1 cellular context compared by ENCODE assay signal in the genomic region with DNA sequence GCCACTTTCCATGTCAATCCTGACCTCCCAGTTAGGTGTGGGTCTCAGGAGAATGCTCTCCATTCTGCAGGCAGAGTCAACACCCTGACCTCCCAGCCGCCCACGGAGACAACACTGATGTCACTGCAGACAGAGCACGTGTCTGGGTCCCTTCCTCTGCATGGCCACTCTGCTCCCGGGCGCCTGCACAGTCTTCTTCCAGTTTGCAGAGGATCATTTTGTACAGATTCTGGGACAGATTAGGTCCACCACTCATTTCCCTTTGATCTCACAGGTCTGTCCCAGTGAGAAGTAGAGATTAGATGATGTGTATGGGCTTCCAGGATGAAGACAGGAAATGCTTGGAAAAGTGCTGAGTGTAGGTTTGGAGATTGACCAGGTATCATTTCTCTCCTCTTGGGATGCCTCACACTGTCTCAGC.
TF ChIP-seq lines count a peak whose summit lies in the region.

No MANE protein-coding gene starts in this region.

TF ChIP-seq in HepG2, 621 proteins besides CTCF, POLR2A, EP300 and RAD21 (continued from another document and continues in another):
- TF ChIP-seq ZNF549 (CRISPR knock-in tag; IDR thresholded peaks at IDR 0.05) (no peak), ZNF660 (CRISPR knock-in tag; IDR thresholded peaks at IDR 0.05; ENCODE audit: borderline replicate concordance, low read depth) (no peak), ATRX (CRISPR knock-in tag; IDR thresholded peaks at IDR 0.05; ENCODE audit: borderline replicate concordance) (no peak), ARNTL (CRISPR knock-in tag; IDR thresholded peaks at IDR 0.05) (peak; percentile 81; the same call in 1 of the 2 replicates), ZNF691 (CRISPR knock-in tag; IDR thresholded peaks at IDR 0.05; ENCODE audit: borderline replicate concordance, low read depth) (no peak; the same call in 1 of the 2 replicates), ZNF33A (CRISPR knock-in tag; IDR thresholded peaks at IDR 0.05; ENCODE audit: borderline replicate concordance) (no peak), DRAP1 (CRISPR knock-in tag; IDR thresholded peaks at IDR 0.05) (peak; percentile 46; the same call in 1 of the 2 replicates), SKI (IDR thresholded peaks at IDR 0.05; ENCODE audit: partially characterized antibody) (peak; percentile 64), ZNF143 (CRISPR knock-in tag; IDR thresholded peaks at IDR 0.05) (0 out of 2 replicates have a peak, but pooled peaks have one; percentile 26), ZNF567 (CRISPR knock-in tag; IDR thresholded peaks at IDR 0.05; ENCODE audit: borderline replicate concordance) (no peak), SRSF4 (IDR thresholded peaks at IDR 0.05; ENCODE audit: low read depth, low read length, poor library complexity, severe bottlenecking) (no peak), ZFP91 (CRISPR knock-in tag; IDR thresholded peaks at IDR 0.05; ENCODE audit: borderline replicate concordance) (peak; percentile 28), PHF5A (CRISPR knock-in tag; IDR thresholded peaks at IDR 0.05; ENCODE audit: low read depth, unreplicated experiment) (no peak), ZNF275 (CRISPR knock-in tag; IDR thresholded peaks at IDR 0.05; ENCODE audit: borderline replicate concordance) (no peak), ZNF761 (CRISPR knock-in tag; conservative IDR thresholded peaks at IDR 0.05) (no peak), FLYWCH1 (CRISPR knock-in tag; IDR thresholded peaks at IDR 0.05) (peak; percentile 89; the same call in 1 of the 2 replicates), MTA3 (CRISPR knock-in tag; IDR thresholded peaks at IDR 0.05) (no peak), YEATS4 (CRISPR knock-in tag; IDR thresholded peaks at IDR 0.05; ENCODE audit: borderline replicate concordance) (no peak), ZNF468 (CRISPR knock-in tag; IDR thresholded peaks at IDR 0.05) (no peak), FOSL2 (CRISPR knock-in tag; IDR thresholded peaks at IDR 0.05) (peak; percentile 68), ZMYM4 (CRISPR knock-in tag; IDR thresholded peaks at IDR 0.05) (no peak), SNAPC4 (CRISPR knock-in tag; IDR thresholded peaks at IDR 0.05) (no peak), HMGA1 (CRISPR knock-in tag; conservative IDR thresholded peaks at IDR 0.05) (no peak), HOMEZ (CRISPR knock-in tag; IDR thresholded peaks at IDR 0.05; ENCODE audit: low read depth) (no peak), NAIF1 (CRISPR knock-in tag; IDR thresholded peaks at IDR 0.05; ENCODE audit: borderline replicate concordance) (peak; percentile 69; the same call in 1 of the 2 replicates), ZNF260 (CRISPR knock-in tag; IDR thresholded peaks at IDR 0.05; ENCODE audit: borderline replicate concordance, low read depth) (no peak), BRD4 (CRISPR knock-in tag; IDR thresholded peaks at IDR 0.05) (no peak), ZNF33B (CRISPR knock-in tag; IDR thresholded peaks at IDR 0.05) (no peak), ZC3H13 (CRISPR knock-in tag; IDR thresholded peaks at IDR 0.05) (peak; percentile 53), HMG20B (CRISPR knock-in tag; conservative IDR thresholded peaks at IDR 0.05) (0 out of 2 replicates have a peak, but pooled peaks have one; percentile 23), REL (CRISPR knock-in tag; conservative IDR thresholded peaks at IDR 0.05) (peak; percentile 43; the same call in 1 of the 2 replicates), ZNF607 (CRISPR knock-in tag; IDR thresholded peaks at IDR 0.05; ENCODE audit: borderline replicate concordance) (peak; percentile 89), ZNF790 (CRISPR knock-in tag; IDR thresholded peaks at IDR 0.05; ENCODE audit: borderline replicate concordance) (no peak), RORA (CRISPR knock-in tag; IDR thresholded peaks at IDR 0.05) (no peak), IKZF4 (CRISPR knock-in tag; IDR thresholded peaks at IDR 0.05; ENCODE audit: borderline replicate concordance, low read depth, not compliant biosample characterization) (no peak), NR2C2 (CRISPR knock-in tag; IDR thresholded peaks at IDR 0.05; ENCODE audit: borderline replicate concordance) (peak; percentile 21; the same call in 1 of the 2 replicates), CSRNP2 (CRISPR knock-in tag; conservative IDR thresholded peaks at IDR 0.05; ENCODE audit: low read depth) (no peak), POGZ (CRISPR knock-in tag; IDR thresholded peaks at IDR 0.05) (no peak), FOSL1 (CRISPR knock-in tag; IDR thresholded peaks at IDR 0.05; ENCODE audit: borderline replicate concordance) (no peak), KLF11 (CRISPR knock-in tag; IDR thresholded peaks at IDR 0.05) (peak; percentile 45; the same call in 1 of the 2 replicates), EEA1 (CRISPR knock-in tag; IDR thresholded peaks at IDR 0.05; ENCODE audit: borderline replicate concordance) (no peak), ZSCAN9 (CRISPR knock-in tag; IDR thresholded peaks at IDR 0.05; ENCODE audit: borderline replicate concordance) (0 out of 2 replicates have a peak, but pooled peaks have one; percentile 59), JUN (CRISPR knock-in tag; IDR thresholded peaks at IDR 0.05) (peak; percentile 26; the same call in 1 of the 2 replicates), ZNF781 (CRISPR knock-in tag; IDR thresholded peaks at IDR 0.05; ENCODE audit: borderline replicate concordance, not compliant biosample characterization) (peak; percentile 14)
- TF ChIP-seq, protein P1, sequence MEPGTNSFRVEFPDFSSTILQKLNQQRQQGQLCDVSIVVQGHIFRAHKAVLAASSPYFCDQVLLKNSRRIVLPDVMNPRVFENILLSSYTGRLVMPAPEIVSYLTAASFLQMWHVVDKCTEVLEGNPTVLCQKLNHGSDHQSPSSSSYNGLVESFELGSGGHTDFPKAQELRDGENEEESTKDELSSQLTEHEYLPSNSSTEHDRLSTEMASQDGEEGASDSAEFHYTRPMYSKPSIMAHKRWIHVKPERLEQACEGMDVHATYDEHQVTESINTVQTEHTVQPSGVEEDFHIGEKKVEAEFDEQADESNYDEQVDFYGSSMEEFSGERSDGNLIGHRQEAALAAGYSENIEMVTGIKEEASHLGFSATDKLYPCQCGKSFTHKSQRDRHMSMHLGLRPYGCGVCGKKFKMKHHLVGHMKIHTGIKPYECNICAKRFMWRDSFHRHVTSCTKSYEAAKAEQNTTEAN (CRISPR knock-in tag; conservative IDR thresholded peaks at IDR 0.05): 0 out of 2 replicates have a peak, but pooled peaks have one; percentile 42
- TF ChIP-seq, protein P2, sequence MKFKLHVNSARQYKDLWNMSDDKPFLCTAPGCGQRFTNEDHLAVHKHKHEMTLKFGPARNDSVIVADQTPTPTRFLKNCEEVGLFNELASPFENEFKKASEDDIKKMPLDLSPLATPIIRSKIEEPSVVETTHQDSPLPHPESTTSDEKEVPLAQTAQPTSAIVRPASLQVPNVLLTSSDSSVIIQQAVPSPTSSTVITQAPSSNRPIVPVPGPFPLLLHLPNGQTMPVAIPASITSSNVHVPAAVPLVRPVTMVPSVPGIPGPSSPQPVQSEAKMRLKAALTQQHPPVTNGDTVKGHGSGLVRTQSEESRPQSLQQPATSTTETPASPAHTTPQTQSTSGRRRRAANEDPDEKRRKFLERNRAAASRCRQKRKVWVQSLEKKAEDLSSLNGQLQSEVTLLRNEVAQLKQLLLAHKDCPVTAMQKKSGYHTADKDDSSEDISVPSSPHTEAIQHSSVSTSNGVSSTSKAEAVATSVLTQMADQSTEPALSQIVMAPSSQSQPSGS (CRISPR knock-in tag; IDR thresholded peaks at IDR 0.05): peak; percentile 42; the same call in 1 of the 2 replicates
- TF ChIP-seq, protein P3, sequence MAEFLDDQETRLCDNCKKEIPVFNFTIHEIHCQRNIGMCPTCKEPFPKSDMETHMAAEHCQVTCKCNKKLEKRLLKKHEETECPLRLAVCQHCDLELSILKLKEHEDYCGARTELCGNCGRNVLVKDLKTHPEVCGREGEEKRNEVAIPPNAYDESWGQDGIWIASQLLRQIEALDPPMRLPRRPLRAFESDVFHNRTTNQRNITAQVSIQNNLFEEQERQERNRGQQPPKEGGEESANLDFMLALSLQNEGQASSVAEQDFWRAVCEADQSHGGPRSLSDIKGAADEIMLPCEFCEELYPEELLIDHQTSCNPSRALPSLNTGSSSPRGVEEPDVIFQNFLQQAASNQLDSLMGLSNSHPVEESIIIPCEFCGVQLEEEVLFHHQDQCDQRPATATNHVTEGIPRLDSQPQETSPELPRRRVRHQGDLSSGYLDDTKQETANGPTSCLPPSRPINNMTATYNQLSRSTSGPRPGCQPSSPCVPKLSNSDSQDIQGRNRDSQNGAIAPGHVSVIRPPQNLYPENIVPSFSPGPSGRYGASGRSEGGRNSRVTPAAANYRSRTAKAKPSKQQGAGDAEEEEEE (CRISPR knock-in tag; IDR thresholded peaks at IDR 0.05; ENCODE audit: borderline replicate concordance): no peak
